ENCODE assay signal across 20 cellular contexts in the genomic region with DNA sequence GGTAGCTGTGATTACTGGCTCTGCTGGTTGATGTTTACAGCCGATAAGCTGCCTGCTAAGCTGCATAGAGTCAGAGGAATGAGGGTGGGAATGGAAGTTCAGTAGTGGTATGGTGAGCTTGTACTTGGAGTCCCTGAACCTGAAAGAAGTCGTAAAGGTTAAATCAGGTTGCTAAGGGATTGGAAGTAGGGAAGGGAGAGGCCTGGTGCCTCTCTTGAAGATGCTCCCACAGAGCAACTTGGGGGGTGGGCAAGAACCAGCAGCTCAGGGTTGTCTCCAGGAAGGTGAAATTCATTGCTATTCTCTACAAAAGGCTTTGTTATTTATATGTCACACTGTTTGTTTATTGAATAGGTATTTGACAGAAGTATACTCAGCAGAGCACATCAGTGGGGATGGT.
DNase-seq lines count a peak whose midpoint lies in the region; ATAC-seq and TF ChIP-seq lines count a peak whose summit lies in the region.
"Had no signal": no experiment of that assay in that cellular context is flagged by ENCODE, and none has a peak within 500 bp of the region (broad histone marks: within the 10 kb centered on the region; RNA-seq: fewer than 3 reads in every experiment).

No MANE protein-coding gene starts in this region.

- H3K4me3 Mint-ChIP-seq in neural crest cell: peak overlapping the region; percentile 1

- peaks cover 38% of the 10 kb centered on the region for H3K4me1 ChIP-seq in HUES64 (ENCODE audit: insufficient read depth, low read length)
- H3K4me1 ChIP-seq in iPS-18a (ENCODE audit: control insufficient read depth, low read depth, low read length): peaks cover 45% of the 10 kb centered on the region
- H3K4me1 ChIP-seq in upper lobe of right lung: peaks cover 2% of the 10 kb centered on the region
- H3K4me1 ChIP-seq: BE2C had no signal

- H3K27ac ChIP-seq in HUES64 (ENCODE audit: low read depth, low read length) (peak overlapping the region; percentile 91; the same call in 1 of the 2 replicates), iPS-18a (ENCODE audit: low read length) (no peak overlapping the region), upper lobe of right lung (no peak overlapping the region)

- no peak for ATAC-seq in GM19452 (IDR thresholded peaks at IDR 0.05; ENCODE audit: unreplicated experiment)
- ATAC-seq in left lobe of liver: no peak
- ATAC-seq in upper lobe of right lung: no peak
- ATAC-seq: HCT116, HepG2, K562, Panc1, SK-N-SH treated with all-trans-retinoic acid at 6 μM for 48 hours had no signal

- H3K36me3 ChIP-seq in H7 (replicated peaks; ENCODE audit: control insufficient read depth, insufficient read depth, low read length) (no peaks in the 10 kb centered on the region), HUES64 (ENCODE audit: insufficient read depth, low read length) (no peaks in the 10 kb centered on the region), iPS-18a (ENCODE audit: control insufficient read depth, low read depth, low read length) (no peaks in the 10 kb centered on the region), upper lobe of right lung (no peaks in the 10 kb centered on the region)
- H3K36me3 ChIP-seq: BE2C, MG63 had no signal

- H3K4me1 Mint-ChIP-seq in neural crest cell: peaks cover 41% of the 10 kb centered on the region

- DNase-seq in H7 (peak; percentile 43), neural crest cell (ENCODE audit: low read depth, low spot score) (no peak), left lobe of liver (ENCODE audit: low spot score) (no peak), upper lobe of right lung (no peak)
- DNase-seq: BE2C, EL, NCI-H1694 treated with DMSO at 0.1 percent for 48 hours, NCI-H2081 treated with DMSO at 0.1 percent for 48 hours, NCI-H226, NCI-H510A treated with DMSO at 0.1 percent for 48 hours, NCI-H748 treated with DMSO at 0.1 percent for 48 hours had no signal

- no peaks in the 10 kb centered on the region for H3K9me3 ChIP-seq in HUES64 (ENCODE audit: insufficient read depth, low read depth, low read length)
- H3K9me3 ChIP-seq in iPS-18a (ENCODE audit: control insufficient read depth, low read depth, low read length): no peaks in the 10 kb centered on the region
- H3K9me3 ChIP-seq in upper lobe of right lung: no peaks in the 10 kb centered on the region
- H3K9me3 ChIP-seq: BE2C, MG63 had no signal

- no peak for TF ChIP-seq CTCF in neural crest cell (conservative IDR thresholded peaks at IDR 0.05)
- TF ChIP-seq CTCF in upper lobe of right lung (IDR thresholded peaks at IDR 0.05): no peak

- H3K36me3 Mint-ChIP-seq in neural crest cell (ENCODE audit: low read depth): no peaks in the 10 kb centered on the region

- H3K4me3 ChIP-seq in H7 (ENCODE audit: insufficient read depth, low read depth, low read length): no peak overlapping the region
- H3K4me3 ChIP-seq in HUES64 (ENCODE audit: low read length): peak overlapping the region; percentile 17; the same call in 1 of the 2 replicates
- H3K4me3 ChIP-seq in iPS-18a (ENCODE audit: low read length): peak overlapping the region; percentile 34
- H3K4me3 ChIP-seq in upper lobe of right lung: no peak overlapping the region
- H3K4me3 ChIP-seq: K562, MG63 had no signal

- intact Hi-C loops in upper lobe of right lung (cut with DNase I): no loop called here

- peak overlapping the region; percentile 63 for H3K27ac Mint-ChIP-seq in neural crest cell (ENCODE audit: unreplicated experiment)

- H3K9ac ChIP-seq in HUES64 (ENCODE audit: low read depth, low read length) (no peak overlapping the region), iPS-18a (ENCODE audit: low read length) (no peak overlapping the region)

- H3K27me3 ChIP-seq in H7 (ENCODE audit: control insufficient read depth, insufficient read depth, low read length) (peaks cover 2% of the 10 kb centered on the region), HUES64 (ENCODE audit: insufficient read depth, low read length) (no peaks in the 10 kb centered on the region), iPS-18a (ENCODE audit: control insufficient read depth, insufficient read depth, low read length) (no peaks in the 10 kb centered on the region), upper lobe of right lung (no peaks in the 10 kb centered on the region)
- H3K27me3 ChIP-seq: BE2C, MG63 had no signal

- H3K27me3 Mint-ChIP-seq in neural crest cell (ENCODE audit: low read depth): peaks cover 28% of the 10 kb centered on the region

- peaks cover 2% of the 10 kb centered on the region for H3K9me3 Mint-ChIP-seq in neural crest cell

- 18% methylated on average over 2 of the region's 2 CpGs for WGBS in HUES64

Comparison
In these comparisons a context has a peak if more than half of its experiments do, and no peak if none do; other contexts are left out.
1. H3K4me3 ChIP-seq: peak in HUES64 (single experiment) and iPS-18a (single experiment); none in H7 (single experiment) and upper lobe of right lung (single experiment).